In the genomic region with DNA sequence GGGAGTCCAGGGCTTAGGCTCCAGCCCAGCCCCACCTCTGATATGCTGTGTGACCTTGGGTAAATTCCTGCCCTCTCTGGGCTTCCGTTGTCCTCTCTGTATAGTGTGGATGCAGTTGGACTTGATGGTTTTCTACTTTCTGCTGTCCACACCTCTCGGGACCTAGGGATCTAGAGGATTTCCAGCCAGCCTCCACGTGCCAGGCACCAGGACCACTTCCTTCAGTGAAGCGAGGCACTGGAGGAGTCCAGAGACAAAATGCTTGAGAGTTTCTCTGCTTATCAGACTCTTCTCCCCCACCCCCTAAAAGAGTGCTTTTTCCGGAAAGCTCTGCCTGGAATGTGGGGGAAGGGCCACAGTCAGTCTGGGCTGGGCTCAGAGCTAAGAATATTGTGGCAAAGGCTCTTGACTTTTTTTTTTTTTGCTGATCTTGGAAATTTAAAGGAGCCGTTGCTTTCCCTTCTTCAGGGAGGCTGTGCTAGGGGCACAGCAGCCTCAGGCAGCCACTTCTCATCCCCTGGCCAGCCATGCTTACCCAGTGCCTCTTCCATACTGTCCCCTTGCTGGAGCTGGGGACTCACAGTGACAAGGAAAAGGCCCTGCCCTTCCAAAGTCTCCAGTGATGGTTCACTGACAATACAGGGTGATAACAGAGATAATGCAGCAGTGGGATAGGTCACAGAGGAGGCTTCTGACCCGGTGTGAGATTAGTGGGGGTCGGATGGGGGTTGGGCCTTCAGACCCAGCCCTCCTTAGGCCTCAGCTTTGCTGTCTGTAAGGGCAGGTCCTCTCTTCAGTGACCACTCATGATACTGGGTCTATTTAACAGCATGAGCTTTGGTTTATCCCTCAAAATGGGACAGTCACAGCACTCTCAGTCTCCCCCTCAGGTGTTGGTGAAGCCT, we compare ENCODE assay signal across 9 cellular contexts. TPM values are rescaled to one million over a fixed set of nuclear protein-coding genes. Genes with fewer than 3 reads are reported as not detected.
DNase-seq lines count a peak whose midpoint lies in the region; TF ChIP-seq lines count a peak whose summit lies in the region.
"Had no signal": no experiment of that assay in that cellular context is flagged by ENCODE, and none has a peak within 500 bp of the region (broad histone marks: within the 10 kb centered on the region; RNA-seq: fewer than 3 reads in every experiment).

No MANE protein-coding gene starts in this region.

- peaks cover 72% of the 10 kb centered on the region for H3K4me1 Mint-ChIP-seq in HFFc6 (ENCODE audit: low read depth)
- peaks cover 37% of the 10 kb centered on the region for H3K4me1 Mint-ChIP-seq in MCF 10A (ENCODE audit: insufficient read depth, unreplicated experiment)
- peaks cover 32 to 33% of the 10 kb centered on the region in 2 donors for H3K4me1 Mint-ChIP-seq in immature natural killer cell

- H3K4me3 ChIP-seq in suprapubic skin = peak overlapping the region; percentile 27

- H3K9me3 Mint-ChIP-seq in HFFc6 = peaks cover 4% of the 10 kb centered on the region; the same call in 1 of the 2 replicates
- H3K9me3 Mint-ChIP-seq in MCF 10A (ENCODE audit: unreplicated experiment) = no peaks in the 10 kb centered on the region
- H3K9me3 Mint-ChIP-seq in immature natural killer cell = no peaks in the 10 kb centered on the region

- no peaks in the 10 kb centered on the region for H3K27me3 ChIP-seq in layer of hippocampus (ENCODE audit: control insufficient read depth, insufficient read depth, low read length)
- no peaks in the 10 kb centered on the region for H3K27me3 ChIP-seq in suprapubic skin

- H3K9me3 ChIP-seq in suprapubic skin = no peaks in the 10 kb centered on the region

- no peaks in the 10 kb centered on the region for H3K36me3 ChIP-seq in suprapubic skin

- H3K27ac ChIP-seq in layer of hippocampus (ENCODE audit: low read depth, low read length) (peak overlapping the region; percentile 81), suprapubic skin (peak overlapping the region; percentile 90)

- peak overlapping the region; percentile 56 for H3K4me3 Mint-ChIP-seq in HFFc6
- no peak overlapping the region for H3K4me3 Mint-ChIP-seq in MCF 10A (ENCODE audit: unreplicated experiment)
- H3K4me3 Mint-ChIP-seq in immature natural killer cell = no peak overlapping the region

- H3K27ac Mint-ChIP-seq in HFFc6 (peak overlapping the region; percentile 99), MCF 10A (ENCODE audit: low read depth, unreplicated experiment) (peak overlapping the region; percentile 5), immature natural killer cell (peak overlapping the region in 1 of 6 donors; percentile 44)

- BruUV-seq in MCF 10A (replicated peaks; lab: Mats Ljungman, UMichigan) = no TSS peak

- WGBS in suprapubic skin = 14% methylated on average over 8 of the region's 8 CpGs

- DNase-seq in HFFc6 = peak; percentile 58
- no peak for DNase-seq in MCF 10A (ENCODE audit: unreplicated experiment)
- DNase-seq in suprapubic skin (ENCODE audit: low spot score in 2 of 2) = no peak
- no peak for DNase-seq in amygdala (lab: John Stamatoyannopoulos, UW)
- DNase-seq in immature natural killer cell = no peak
- no peak for DNase-seq in NCI-H526 treated with DMSO at 0.1 percent for 48 hours (lab: John Stamatoyannopoulos, UW)
- DNase-seq in NCI-H510A treated with DMSO at 0.1 percent for 48 hours (lab: John Stamatoyannopoulos, UW) = no peak
- DNase-seq: activated CD4-positive, alpha-beta T cell treated with anti-CD3 and anti-CD28 coated beads, Interleukin-2, amount 50 U/mL, for 4 hours had no signal

- peaks cover 80% of the 10 kb centered on the region for H3K4me1 ChIP-seq in suprapubic skin

- peaks cover 7% of the 10 kb centered on the region for H3K27me3 Mint-ChIP-seq in HFFc6 (ENCODE audit: insufficient read depth)
- no peaks in the 10 kb centered on the region for H3K27me3 Mint-ChIP-seq in MCF 10A (ENCODE audit: insufficient read depth, unreplicated experiment)
- H3K27me3 Mint-ChIP-seq in immature natural killer cell (ENCODE audit: low read depth in 3 of 3) = peaks cover 2 to 8% (median 3%) of the 10 kb centered on the region in 3 donors

- peaks cover 21% of the 10 kb centered on the region for H3K36me3 Mint-ChIP-seq in HFFc6 (ENCODE audit: low read depth)
- peaks cover 7% of the 10 kb centered on the region for H3K36me3 Mint-ChIP-seq in MCF 10A (ENCODE audit: insufficient read depth, unreplicated experiment)
- H3K36me3 Mint-ChIP-seq in immature natural killer cell = no peaks in the 10 kb centered on the region

- CTCF ChIA-PET in MCF 10A (lab: Yijun Ruan, JAX) = interaction anchor here (0.6 to 2.3 kb wide), 7 partner anchors 11 to 255 kb away, joined by 3 to 6 read pairs (median 4); no protein-coding TSS in a partner anchor

- POLR2A ChIA-PET in MCF 10A (lab: Yijun Ruan, JAX) = interaction anchor here (0.5 to 2.1 kb wide), 4 partner anchors 25 to 255 kb away, joined by 4 to 7 read pairs (median 4); no protein-coding TSS in a partner anchor

- intact Hi-C loops in MCF 10A (cut with micrococcal nuclease) = no loop called here

- no peak for TF ChIP-seq POLR2A in suprapubic skin (IDR thresholded peaks at IDR 0.05)

- TF ChIP-seq EP300 in suprapubic skin (IDR thresholded peaks at IDR 0.05) = no peak

- TF ChIP-seq CTCF in HFFc6 (IDR thresholded peaks at IDR 0.05) = no peak
- no peak for TF ChIP-seq CTCF in MCF 10A (IDR thresholded peaks at IDR 0.05; ENCODE audit: unreplicated experiment)
- no peak for TF ChIP-seq CTCF in suprapubic skin (IDR thresholded peaks at IDR 0.05)

RNA-seq across cellular contexts. Expression of a gene that starts 2.9 kb away (rescaled TPM):
- 100 to 1,000 TPM; 527 to 680 (median 557) TPM for total RNA-seq in HFFc6 (2021; fragmentation: NEBNext Ultra II Directional; extraction: Animal tissue kit (Norgen Biotek cat#: 25700))
- 80.5 TPM in 2 replicates for total RNA-seq in MCF 10A (2022)
- 100 to 1,000 TPM in 2 of 4 donors, 10 to 100 TPM in 2; 56.9 to 111 (median 95.5) TPM for total RNA-seq in suprapubic skin
- polyA plus RNA-seq in immature natural killer cell = 1 to 10 TPM; 3.4 to 8.4 (median 4.5) TPM

RNA-seq across cellular contexts. Expression of a gene that starts 33.5 kb away (rescaled TPM):
- total RNA-seq in HFFc6 (2021; fragmentation: NEBNext Ultra II Directional; extraction: Animal tissue kit (Norgen Biotek cat#: 25700)) = 1 to 10 TPM; 2.5 to 5.7 (median 4.2) TPM
- total RNA-seq in MCF 10A (2022) = 5.6 and 5.7 TPM in 2 replicates
- 10 to 100 TPM in 1 of 4 donors, 1 to 10 TPM in 3; 2.3 to 13.4 (median 5.4) TPM for total RNA-seq in suprapubic skin
- polyA plus RNA-seq in immature natural killer cell = 1 to 10 TPM; 1.8 to 9.2 (median 4.1) TPM
